In genomic region chr19:35988824-35989223, GRCh38 we compare ENCODE assay signal across 28 cellular contexts. TPM values are rescaled to one million over a fixed set of nuclear protein-coding genes. Genes with fewer than 3 reads are reported as not detected.
A peak's percentile ranks its signal among the peaks of the same experiment; 100 is the strongest.
DNase-seq lines count a peak whose midpoint lies in the region; ATAC-seq, FAIRE-seq and TF ChIP-seq lines count a peak whose summit lies in the region.
"Had no signal": no experiment of that assay in that cellular context is flagged by ENCODE, and none has a peak within 500 bp of the region (broad histone marks: within the 10 kb centered on the region; RNA-seq: fewer than 3 reads in every experiment).

No MANE protein-coding gene starts in this region.

- 53% methylated on average over 2 of the region's 3 CpGs for WGBS in HepG2 (ENCODE audit: low lambda C conversion rate)
- 70% methylated on average over 3 of the region's 3 CpGs for WGBS in right lobe of liver (ENCODE audit: insufficient coverage, low coverage, low lambda C conversion rate, missing lambda C conversion rate)

- TF ChIP-seq CTCF in HepG2 (CRISPR knock-in tag; IDR thresholded peaks at IDR 0.05) (no peak), right lobe of liver (IDR thresholded peaks at IDR 0.05) (no peak), WTC11 (IDR thresholded peaks at IDR 0.05) (no peak)

- BruUV-seq in HepG2 (replicated peaks; lab: Mats Ljungman, UMichigan), result no TSS peak

- H3K27me3 ChIP-seq in HepG2 (ENCODE audit: control insufficient read depth in 1 of 2, insufficient read depth in 2 of 2, low read length in 2 of 2), result peaks cover 0 to 30% of the 10 kb centered on the region in 2 experiments; a peak in 3 of 5 replicates
- peaks cover 0 to 5% of the 10 kb centered on the region in 2 donors for H3K27me3 ChIP-seq in right lobe of liver
- H3K27me3 ChIP-seq: BE2C had no signal

- H3K36me3 ChIP-seq in HepG2 (replicated peaks in 1 of 2; ENCODE audit: control insufficient read depth in 1 of 2, insufficient read depth in 2 of 2, low read length in 2 of 2) (no peaks in the 10 kb centered on the region), right lobe of liver (no peaks in the 10 kb centered on the region)
- H3K36me3 ChIP-seq: BE2C, BLaER1 had no signal

- H3K9ac ChIP-seq in HepG2 (ENCODE audit: insufficient read depth, low read depth, low read length), result no peak overlapping the region
- H3K9ac ChIP-seq: BLaER1 had no signal

- no peak for FAIRE-seq in HepG2 (lab: Jason Lieb, UNC)
- FAIRE-seq: GM12878, GM12892, GM18507 had no signal

- H3K4me3 ChIP-seq in HepG2 (replicated peaks in 1 of 3; ENCODE audit: insufficient read depth in 1 of 3, low read depth in 2 of 3, low read length in 3 of 3) (no peak overlapping the region), right lobe of liver (no peak overlapping the region)
- H3K4me3 ChIP-seq: BLaER1, GM12878 had no signal

- no peak overlapping the region for H2AFZ ChIP-seq in HepG2 (ENCODE audit: low read length)

- peaks cover 57% of the 10 kb centered on the region for H3K27me3 Mint-ChIP-seq in WTC11 (ENCODE audit: low read depth)
- H3K27me3 Mint-ChIP-seq in naive B cell, result peaks cover 9 to 31% (median 19%) of the 10 kb centered on the region in 3 donors

- H3K79me2 ChIP-seq in HepG2 (ENCODE audit: insufficient read depth, low read length), result no peaks in the 10 kb centered on the region

- intact Hi-C loops in HepG2 (cut with micrococcal nuclease; ENCODE audit: unreplicated experiment), result no loop called here
- intact Hi-C loops in right lobe of liver (cut with DNase I), result no loop called here

- H3K27ac Mint-ChIP-seq in WTC11 (no peak overlapping the region), naive B cell (peak overlapping the region in 1 of 6 donors; percentile 21)
- H3K27ac Mint-ChIP-seq: CD4-positive, alpha-beta memory T cell; CD4-positive, CD25-positive, alpha-beta regulatory T cell; CD8-positive, alpha-beta memory T cell had no signal

- H3K4me1 Mint-ChIP-seq in WTC11, result peaks cover 3% of the 10 kb centered on the region; the same call in 1 of the 2 replicates
- H3K4me1 Mint-ChIP-seq in naive B cell, result peaks cover 10 to 13% (median 12%) of the 10 kb centered on the region in 3 donors

- H3K4me1 ChIP-seq in HepG2 (ENCODE audit: insufficient read depth, low read length), result peaks cover 21% of the 10 kb centered on the region
- no peaks in the 10 kb centered on the region for H3K4me1 ChIP-seq in right lobe of liver
- H3K4me1 ChIP-seq: BE2C had no signal

- POLR2A ChIA-PET in HepG2 (lab: Yijun Ruan, JAX), result no interaction called here
- POLR2A ChIA-PET in WTC11 (lab: Charles Lee), result interaction anchor here (0.7 kb wide), 1 partner anchor 39 kb away, joined by 3 read pairs; no protein-coding TSS in a partner anchor

- ATAC-seq in HepG2, result no peak
- no peak for ATAC-seq in right lobe of liver
- ATAC-seq in WTC11, result no peak
- no peak for ATAC-seq in naive B cell (ENCODE audit: low read depth in 2 of 2)
- ATAC-seq: GM12878 had no signal

- H3K27ac ChIP-seq in HepG2 (ENCODE audit: extremely low read length, insufficient read depth, low read length) (no peak overlapping the region), right lobe of liver (no peak overlapping the region)
- H3K27ac ChIP-seq: 22Rv1, BLaER1 had no signal

- CTCF ChIA-PET in HepG2 (lab: Yijun Ruan, JAX; ENCODE audit: low intra/inter-chr PET ratio, low total read pairs) (no interaction called here), WTC11 (lab: Charles Lee) (no interaction called here)

- no peak for DNase-seq in HepG2 (ENCODE audit: low spot score)
- DNase-seq in right lobe of liver, result no peak
- no peak for DNase-seq in WTC11 (ENCODE audit: low spot score)
- no peak for DNase-seq in naive B cell
- no peak for DNase-seq in effector CD4-positive, alpha-beta T cell
- DNase-seq in NCI-H2029 treated with DMSO at 0.1 percent for 48 hours (lab: John Stamatoyannopoulos, UW), result no peak
- DNase-seq: ACHN; BE2C; C1 segment of cervical spinal cord; CD4-positive, alpha-beta memory T cell; CD4-positive, CD25-positive, alpha-beta regulatory T cell; CD8-positive, alpha-beta memory T cell; COR-L47; DMS 273 treated with DMSO at 0.1 percent for 48 hours; DMS153; DMS53; DMS79; DND-41; EL; GDM1 had no signal

- in situ Hi-C loops in HepG2 (cut with HindIII; ENCODE audit: extremely low pct_ligation_motif_present, low pct_unique_long_range_greater_than_20kb), result no loop called here

- H3K9me3 Mint-ChIP-seq in WTC11 (peaks cover 5% of the 10 kb centered on the region; the same call in 1 of the 2 replicates), naive B cell (peaks cover 0 to 3% (median 0%) of the 10 kb centered on the region in 7 donors)
- H3K9me3 Mint-ChIP-seq: CD8-positive, alpha-beta memory T cell had no signal

- TF ChIP-seq POLR2A in HepG2 (IDR thresholded peaks at IDR 0.05; ENCODE audit: insufficient read depth in 1 of 2, low read depth in 2 of 2, low read length in 2 of 2), result no peak
- no peak for TF ChIP-seq POLR2A in right lobe of liver (IDR thresholded peaks at IDR 0.05)

- H3K36me3 Mint-ChIP-seq in WTC11 (no peaks in the 10 kb centered on the region), naive B cell (no peaks in the 10 kb centered on the region)
- H3K36me3 Mint-ChIP-seq: CD14-positive monocyte; CD4-positive, alpha-beta memory T cell; CD4-positive, CD25-positive, alpha-beta regulatory T cell had no signal

- no peak for TF ChIP-seq RAD21 in HepG2 (CRISPR knock-in tag; IDR thresholded peaks at IDR 0.05)

- H3K4me2 ChIP-seq in HepG2 (ENCODE audit: low read depth, low read length), result no peak overlapping the region
- H3K4me2 ChIP-seq: BLaER1 had no signal

- no peaks in the 10 kb centered on the region for H4K20me1 ChIP-seq in HepG2 (ENCODE audit: insufficient read depth, low read length)
- H4K20me1 ChIP-seq: BLaER1 had no signal

- H3K4me3 Mint-ChIP-seq in WTC11, result no peak overlapping the region
- H3K4me3 Mint-ChIP-seq in naive B cell, result peak overlapping the region in 5 of 8 donors; percentile 1 to 82 (median 32)
- H3K4me3 Mint-ChIP-seq: CD4-positive, alpha-beta memory T cell; CD8-positive, alpha-beta memory T cell had no signal

- TF ChIP-seq EP300 in HepG2 (IDR thresholded peaks at IDR 0.05; ENCODE audit: low read depth in 2 of 2, low read length in 2 of 2) (no peak), HepG2 (CRISPR knock-in tag; IDR thresholded peaks at IDR 0.05; ENCODE audit: borderline replicate concordance) (no peak)

- H3K9me3 ChIP-seq in HepG2 (ENCODE audit: low read length) (no peaks in the 10 kb centered on the region), right lobe of liver (no peaks in the 10 kb centered on the region)
- H3K9me3 ChIP-seq: BE2C had no signal

RNA-seq across cellular contexts. Expression of gene SDHAF1, which starts 6.2 kb away (rescaled TPM):
- 21.0 and 22.8 TPM in 2 replicates for total RNA-seq in HepG2 (2016; rRNA removed; fragmentation: Illumina TruSeq; extraction: Trizol)
- 10.6 and 12.2 TPM in 2 replicates for total RNA-seq in HepG2 (2016; cell fraction: cytosol; rRNA removed; fragmentation: Illumina TruSeq; extraction: Trizol; ENCODE audit: low read depth)
- 20.9 and 21.2 TPM in 2 replicates for total RNA-seq in HepG2 (2016; cell fraction: insoluble cytoplasmic fraction; rRNA removed; fragmentation: Illumina TruSeq; extraction: Trizol)
- total RNA-seq in HepG2 (2016; cell fraction: membrane; rRNA removed; fragmentation: Illumina TruSeq; extraction: Trizol), result 21.9 and 24.8 TPM in 2 replicates
- 10.8 and 12.0 TPM in 2 replicates for total RNA-seq in HepG2 (2016; cell fraction: nucleus; rRNA removed; fragmentation: Illumina TruSeq; extraction: Trizol)
- 17.8 and 18.7 TPM in 2 replicates for polyA plus RNA-seq in HepG2 (2011; rRNA removed)
- 24.1 and 32.9 TPM in 2 replicates for polyA plus RNA-seq in HepG2 (2011; cell fraction: cytosol; rRNA removed)
- 16.2 and 17.2 TPM in 2 replicates for polyA plus RNA-seq in HepG2 (2011; cell fraction: nucleus; rRNA removed)
- polyA plus RNA-seq in HepG2 (2012), result 11.8 and 14.9 TPM in 2 replicates
- 10.2 and 10.4 TPM in 2 replicates for polyA plus RNA-seq in HepG2 (2016; cell fraction: cytosol; fragmentation: Illumina TruSeq; extraction: Trizol; ENCODE audit: low read depth)
- 24.9 and 26.1 TPM in 2 replicates for polyA plus RNA-seq in HepG2 (2016; cell fraction: insoluble cytoplasmic fraction; fragmentation: Illumina TruSeq; extraction: Trizol; ENCODE audit: low read depth)
- 18.7 and 21.3 TPM in 2 replicates for polyA plus RNA-seq in HepG2 (2016; cell fraction: membrane; fragmentation: Illumina TruSeq; extraction: Trizol; ENCODE audit: low read depth)
- polyA plus RNA-seq in HepG2 (2016; cell fraction: nucleus; fragmentation: Illumina TruSeq; extraction: Trizol; ENCODE audit: insufficient read depth, low read depth), result 17.9 and 19.2 TPM in 2 replicates
- 6.1 and 13.8 TPM in 2 replicates for polyA minus RNA-seq in HepG2 (2011; rRNA and poly(A)+ RNA removed; ENCODE audit: low replicate concordance)
- 7.8 and 9.5 TPM in 2 replicates for polyA minus RNA-seq in HepG2 (2011; cell fraction: cytosol; rRNA and poly(A)+ RNA removed)
- polyA minus RNA-seq in HepG2 (2011; cell fraction: nucleus; rRNA and poly(A)+ RNA removed), result 7.1 and 8.1 TPM in 2 replicates
- 10 to 100 TPM in 4 of 6 experiments, 1 to 10 TPM in 2; 8.4 to 41.9 (median 12.0) TPM for total RNA-seq in right lobe of liver
- 19.5 to 20.8 TPM (median 20.4 TPM) in 3 replicates for total RNA-seq in WTC11 (2021)
- 10 to 100 TPM; 30.0 to 58.0 (median 48.8) TPM for polyA plus RNA-seq in naive B cell (ENCODE audit: low read depth in 6 of 6)

RNA-seq across cellular contexts. Expression of gene SYNE4, which starts 19.8 kb away (rescaled TPM):
- total RNA-seq in HepG2 (2016; rRNA removed; fragmentation: Illumina TruSeq; extraction: Trizol), result 20.7 and 23.0 TPM in 2 replicates
- total RNA-seq in HepG2 (2016; cell fraction: cytosol; rRNA removed; fragmentation: Illumina TruSeq; extraction: Trizol; ENCODE audit: low read depth), result 11.5 TPM in 2 replicates
- total RNA-seq in HepG2 (2016; cell fraction: insoluble cytoplasmic fraction; rRNA removed; fragmentation: Illumina TruSeq; extraction: Trizol), result 21.1 and 22.0 TPM in 2 replicates
- total RNA-seq in HepG2 (2016; cell fraction: membrane; rRNA removed; fragmentation: Illumina TruSeq; extraction: Trizol), result 13.9 and 18.8 TPM in 2 replicates
- 13.2 and 14.2 TPM in 2 replicates for total RNA-seq in HepG2 (2016; cell fraction: nucleus; rRNA removed; fragmentation: Illumina TruSeq; extraction: Trizol)
- 13.7 and 19.9 TPM in 2 replicates for polyA plus RNA-seq in HepG2 (2011; rRNA removed)
- 10.9 and 15.9 TPM in 2 replicates for polyA plus RNA-seq in HepG2 (2011; cell fraction: cytosol; rRNA removed)
- 19.7 and 29.4 TPM in 2 replicates for polyA plus RNA-seq in HepG2 (2011; cell fraction: nucleus; rRNA removed)
- polyA plus RNA-seq in HepG2 (2012), result 10.9 and 11.0 TPM in 2 replicates
- 13.1 and 16.9 TPM in 2 replicates for polyA plus RNA-seq in HepG2 (2016; cell fraction: cytosol; fragmentation: Illumina TruSeq; extraction: Trizol; ENCODE audit: low read depth)
- 22.3 and 24.9 TPM in 2 replicates for polyA plus RNA-seq in HepG2 (2016; cell fraction: insoluble cytoplasmic fraction; fragmentation: Illumina TruSeq; extraction: Trizol; ENCODE audit: low read depth)
- polyA plus RNA-seq in HepG2 (2016; cell fraction: membrane; fragmentation: Illumina TruSeq; extraction: Trizol; ENCODE audit: low read depth), result 15.1 and 18.4 TPM in 2 replicates
- polyA plus RNA-seq in HepG2 (2016; cell fraction: nucleus; fragmentation: Illumina TruSeq; extraction: Trizol; ENCODE audit: insufficient read depth, low read depth), result 24.9 and 28.1 TPM in 2 replicates
- 0.28 and 15.7 TPM in 2 replicates for polyA minus RNA-seq in HepG2 (2011; rRNA and poly(A)+ RNA removed; ENCODE audit: low replicate concordance)
- 6.9 and 7.3 TPM in 2 replicates for polyA minus RNA-seq in HepG2 (2011; cell fraction: cytosol; rRNA and poly(A)+ RNA removed)
- 5.7 and 10.1 TPM in 2 replicates for polyA minus RNA-seq in HepG2 (2011; cell fraction: nucleus; rRNA and poly(A)+ RNA removed)
- total RNA-seq in right lobe of liver, result 1 to 10 TPM; 3.9 to 7.5 (median 7.0) TPM
- total RNA-seq in WTC11 (2021), result 17.6 to 28.5 TPM (median 27.9 TPM) in 3 replicates
- polyA plus RNA-seq in naive B cell (ENCODE audit: low read depth in 6 of 6), result under 1 TPM in 1 of 6 donors, not detected in 5; 0.24 TPM
- total RNA-seq: A673, Daoy had no signal
- polyA plus RNA-seq: CD14-positive monocyte; CD8-positive, alpha-beta memory T cell had no signal

RNA-seq across cellular contexts. Expression of gene ALKBH6, which starts 25.2 kb away (rescaled TPM):
- total RNA-seq in HepG2 (2016; rRNA removed; fragmentation: Illumina TruSeq; extraction: Trizol) (6.9 and 13.7 TPM in 2 replicates), right lobe of liver (10 to 100 TPM in 5 of 6 experiments, 1 to 10 TPM in 1; 9.7 to 31.2 (median 11.5) TPM), WTC11 (2021) (28.1 to 35.1 TPM (median 31.9 TPM) in 3 replicates)
- 5.2 and 5.9 TPM in 2 replicates for total RNA-seq in HepG2 (2016; cell fraction: cytosol; rRNA removed; fragmentation: Illumina TruSeq; extraction: Trizol; ENCODE audit: low read depth)
- 6.6 and 11.7 TPM in 2 replicates for total RNA-seq in HepG2 (2016; cell fraction: insoluble cytoplasmic fraction; rRNA removed; fragmentation: Illumina TruSeq; extraction: Trizol)
- 5.3 and 5.4 TPM in 2 replicates for total RNA-seq in HepG2 (2016; cell fraction: membrane; rRNA removed; fragmentation: Illumina TruSeq; extraction: Trizol)
- total RNA-seq in HepG2 (2016; cell fraction: nucleus; rRNA removed; fragmentation: Illumina TruSeq; extraction: Trizol), result 8.7 and 10.8 TPM in 2 replicates
- polyA plus RNA-seq in HepG2 (2011; rRNA removed) (18.1 and 20.9 TPM in 2 replicates), naive B cell (ENCODE audit: low read depth in 6 of 6) (10 to 100 TPM; 13.7 to 28.9 (median 19.1) TPM)
- polyA plus RNA-seq in HepG2 (2011; cell fraction: cytosol; rRNA removed), result 13.5 and 16.8 TPM in 2 replicates
- 61.3 and 62.3 TPM in 2 replicates for polyA plus RNA-seq in HepG2 (2011; cell fraction: nucleus; rRNA removed)
- 12.0 and 17.8 TPM in 2 replicates for polyA plus RNA-seq in HepG2 (2012)
- 4.2 and 4.7 TPM in 2 replicates for polyA plus RNA-seq in HepG2 (2016; cell fraction: cytosol; fragmentation: Illumina TruSeq; extraction: Trizol; ENCODE audit: low read depth)
- 8.3 and 10.2 TPM in 2 replicates for polyA plus RNA-seq in HepG2 (2016; cell fraction: insoluble cytoplasmic fraction; fragmentation: Illumina TruSeq; extraction: Trizol; ENCODE audit: low read depth)
- polyA plus RNA-seq in HepG2 (2016; cell fraction: membrane; fragmentation: Illumina TruSeq; extraction: Trizol; ENCODE audit: low read depth), result 4.5 and 5.6 TPM in 2 replicates
- 41.1 and 43.4 TPM in 2 replicates for polyA plus RNA-seq in HepG2 (2016; cell fraction: nucleus; fragmentation: Illumina TruSeq; extraction: Trizol; ENCODE audit: insufficient read depth, low read depth)
- 7.3 and 9.7 TPM in 2 replicates for polyA minus RNA-seq in HepG2 (2011; rRNA and poly(A)+ RNA removed; ENCODE audit: low replicate concordance)
- 3.4 and 4.0 TPM in 2 replicates for polyA minus RNA-seq in HepG2 (2011; cell fraction: cytosol; rRNA and poly(A)+ RNA removed)
- 7.9 and 9.8 TPM in 2 replicates for polyA minus RNA-seq in HepG2 (2011; cell fraction: nucleus; rRNA and poly(A)+ RNA removed)

RNA-seq across cellular contexts. Expression of gene CLIP3, which starts 43.8 kb away (rescaled TPM):
- total RNA-seq in HepG2 (2016; rRNA removed; fragmentation: Illumina TruSeq; extraction: Trizol), result 0.15 TPM in 1 of 2 replicates, not detected in the other
- total RNA-seq in HepG2 (2016; cell fraction: cytosol; rRNA removed; fragmentation: Illumina TruSeq; extraction: Trizol; ENCODE audit: low read depth), result not detected in 2 replicates
- 0.17 TPM in 1 of 2 replicates, not detected in the other for total RNA-seq in HepG2 (2016; cell fraction: insoluble cytoplasmic fraction; rRNA removed; fragmentation: Illumina TruSeq; extraction: Trizol)
- total RNA-seq in HepG2 (2016; cell fraction: membrane; rRNA removed; fragmentation: Illumina TruSeq; extraction: Trizol), result not detected in 2 replicates
- 0.41 and 0.62 TPM in 2 replicates for total RNA-seq in HepG2 (2016; cell fraction: nucleus; rRNA removed; fragmentation: Illumina TruSeq; extraction: Trizol)
- 1.1 and 1.2 TPM in 2 replicates for polyA plus RNA-seq in HepG2 (2011; rRNA removed)
- polyA plus RNA-seq in HepG2 (2011; cell fraction: cytosol; rRNA removed), result 0.11 and 0.15 TPM in 2 replicates
- 6.3 and 8.5 TPM in 2 replicates for polyA plus RNA-seq in HepG2 (2011; cell fraction: nucleus; rRNA removed)
- 0.79 and 1.4 TPM in 2 replicates for polyA plus RNA-seq in HepG2 (2012)
- 0.10 and 0.11 TPM in 2 replicates for polyA plus RNA-seq in HepG2 (2016; cell fraction: cytosol; fragmentation: Illumina TruSeq; extraction: Trizol; ENCODE audit: low read depth)
- polyA plus RNA-seq in HepG2 (2016; cell fraction: insoluble cytoplasmic fraction; fragmentation: Illumina TruSeq; extraction: Trizol; ENCODE audit: low read depth), result 0.17 TPM in 1 of 2 replicates, not detected in the other
- polyA plus RNA-seq in HepG2 (2016; cell fraction: membrane; fragmentation: Illumina TruSeq; extraction: Trizol; ENCODE audit: low read depth), result 0.22 and 0.23 TPM in 2 replicates
- 2.1 and 2.5 TPM in 2 replicates for polyA plus RNA-seq in HepG2 (2016; cell fraction: nucleus; fragmentation: Illumina TruSeq; extraction: Trizol; ENCODE audit: insufficient read depth, low read depth)
- 0.21 and 0.28 TPM in 2 replicates for polyA minus RNA-seq in HepG2 (2011; rRNA and poly(A)+ RNA removed; ENCODE audit: low replicate concordance)
- polyA minus RNA-seq in HepG2 (2011; cell fraction: cytosol; rRNA and poly(A)+ RNA removed), result not detected in 2 replicates
- polyA minus RNA-seq in HepG2 (2011; cell fraction: nucleus; rRNA and poly(A)+ RNA removed), result 0.90 and 1.4 TPM in 2 replicates
- 1 to 10 TPM in 2 of 6 experiments, under 1 TPM in 4; 0.55 to 1.6 (median 0.94) TPM for total RNA-seq in right lobe of liver
- 16.2 to 19.4 TPM (median 17.9 TPM) in 3 replicates for total RNA-seq in WTC11 (2021)
- polyA plus RNA-seq in naive B cell (ENCODE audit: low read depth in 6 of 6), result 1 to 10 TPM in 1 of 6 donors, not detected in 5; 1.8 TPM
- polyA plus RNA-seq: CD14-positive monocyte had no signal

RNA-seq across cellular contexts. Expression of gene LRFN3, which starts 52.6 kb away (rescaled TPM):
- total RNA-seq in HepG2 (2016; rRNA removed; fragmentation: Illumina TruSeq; extraction: Trizol) (1.1 and 1.6 TPM in 2 replicates), right lobe of liver (1 to 10 TPM; 5.6 to 8.6 (median 7.0) TPM), WTC11 (2021) (20.6 to 26.4 TPM (median 24.8 TPM) in 3 replicates)
- total RNA-seq in HepG2 (2016; cell fraction: cytosol; rRNA removed; fragmentation: Illumina TruSeq; extraction: Trizol; ENCODE audit: low read depth), result 0.40 and 0.79 TPM in 2 replicates
- total RNA-seq in HepG2 (2016; cell fraction: insoluble cytoplasmic fraction; rRNA removed; fragmentation: Illumina TruSeq; extraction: Trizol), result 0.77 and 1.4 TPM in 2 replicates
- 3.2 and 3.3 TPM in 2 replicates for total RNA-seq in HepG2 (2016; cell fraction: membrane; rRNA removed; fragmentation: Illumina TruSeq; extraction: Trizol)
- total RNA-seq in HepG2 (2016; cell fraction: nucleus; rRNA removed; fragmentation: Illumina TruSeq; extraction: Trizol), result 1.0 and 1.3 TPM in 2 replicates
- polyA plus RNA-seq in HepG2 (2011; rRNA removed) (0.74 and 0.91 TPM in 2 replicates), naive B cell (ENCODE audit: low read depth in 6 of 6) (under 1 TPM in 3 of 6 donors, not detected in 3; 0.12 to 0.22 (median 0.14) TPM)
- polyA plus RNA-seq in HepG2 (2011; cell fraction: cytosol; rRNA removed), result 0.47 and 0.78 TPM in 2 replicates
- polyA plus RNA-seq in HepG2 (2011; cell fraction: nucleus; rRNA removed), result 3.4 TPM in 2 replicates
- polyA plus RNA-seq in HepG2 (2012), result 2.5 and 3.6 TPM in 2 replicates
- polyA plus RNA-seq in HepG2 (2016; cell fraction: cytosol; fragmentation: Illumina TruSeq; extraction: Trizol; ENCODE audit: low read depth), result 2.6 TPM in 2 replicates
- polyA plus RNA-seq in HepG2 (2016; cell fraction: insoluble cytoplasmic fraction; fragmentation: Illumina TruSeq; extraction: Trizol; ENCODE audit: low read depth), result 4.2 and 5.4 TPM in 2 replicates
- polyA plus RNA-seq in HepG2 (2016; cell fraction: membrane; fragmentation: Illumina TruSeq; extraction: Trizol; ENCODE audit: low read depth), result 8.0 and 8.2 TPM in 2 replicates
- 3.9 and 5.6 TPM in 2 replicates for polyA plus RNA-seq in HepG2 (2016; cell fraction: nucleus; fragmentation: Illumina TruSeq; extraction: Trizol; ENCODE audit: insufficient read depth, low read depth)
- polyA minus RNA-seq in HepG2 (2011; rRNA and poly(A)+ RNA removed; ENCODE audit: low replicate concordance), result 1.2 and 2.4 TPM in 2 replicates
- 2.5 and 3.3 TPM in 2 replicates for polyA minus RNA-seq in HepG2 (2011; cell fraction: cytosol; rRNA and poly(A)+ RNA removed)
- 1.8 and 3.2 TPM in 2 replicates for polyA minus RNA-seq in HepG2 (2011; cell fraction: nucleus; rRNA and poly(A)+ RNA removed)
- polyA plus RNA-seq: CD14-positive monocyte had no signal
